21 cellular contexts compared by ENCODE assay signal in genomic region chr11:27367881-27368280, GRCh38.
DNase-seq lines count a peak whose midpoint lies in the region; ATAC-seq lines count a peak whose summit lies in the region.
"Had no signal": no experiment of that assay in that cellular context is flagged by ENCODE, and none has a peak within 500 bp of the region (broad histone marks: within the 10 kb centered on the region; RNA-seq: fewer than 3 reads in every experiment).

No MANE protein-coding gene starts in this region.

- H3K9ac ChIP-seq in endocrine pancreas (ENCODE audit: control insufficient read depth, insufficient read depth, low read length) = no peak overlapping the region

- no peaks in the 10 kb centered on the region for H3K27me3 ChIP-seq in endocrine pancreas (ENCODE audit: control insufficient read depth, insufficient read depth, low read length)
- H3K27me3 ChIP-seq: spleen had no signal

- H3K4me3 ChIP-seq in endocrine pancreas (ENCODE audit: control insufficient read depth, insufficient read depth, low read length) = peak overlapping the region; percentile 59
- H3K4me3 ChIP-seq: lower lobe of right lung, PC-9, spleen had no signal

- H3K36me3 ChIP-seq in endocrine pancreas (ENCODE audit: control insufficient read depth, insufficient read depth, low read length) = no peaks in the 10 kb centered on the region
- H3K36me3 ChIP-seq: lower lobe of right lung had no signal

- no peak for ATAC-seq in GM21529 (IDR thresholded peaks at IDR 0.05; ENCODE audit: unreplicated experiment)
- ATAC-seq: HCT116, lower lobe of right lung had no signal

- H3K9me3 ChIP-seq in endocrine pancreas (ENCODE audit: control insufficient read depth, low read length) = no peaks in the 10 kb centered on the region
- H3K9me3 ChIP-seq: Caco-2, lower lobe of right lung, spleen had no signal

- DNase-seq in NCI-H1417 (lab: John Stamatoyannopoulos, UW) (peak in 2 of 3 experiments; percentile 73 to 90), NCI-H1417 treated with DMSO at 0.1 percent for 48 hours (lab: John Stamatoyannopoulos, UW) (no peak), NCI-H146 (lab: John Stamatoyannopoulos, UW) (peak; percentile 71), NCI-H748 (lab: John Stamatoyannopoulos, UW; ENCODE audit: unreplicated experiment) (peak; percentile 97)
- no peak for DNase-seq in activated T-cell treated with anti-CD3 and anti-CD28 coated beads, Interleukin-2, amount 50 U/mL, for 48 hours
- DNase-seq in stimulated activated CD4-positive, alpha-beta T cell treated with anti-CD3 and anti-CD28 coated beads, Interleukin-15, amount 100 ng/mL, for 24 hours = no peak
- DNase-seq: 8988T; activated CD4-positive, alpha-beta memory T cell treated with anti-CD3 and anti-CD28 coated beads, Interleukin-2, amount 10 ng/mL, durations not matched to agents 7 days and 5 days; activated T-cell treated with anti-CD3 and anti-CD28 coated beads for 4 hours; amygdala; Caco-2; caudate nucleus; dermis blood vessel endothelial cell; hypothalamus; lower lobe of right lung; PC-9; spleen; stimulated activated CD8-positive, alpha-beta memory T cell treated with anti-CD3 and anti-CD28 coated beads, Interleukin-4, amount 100 ng/mL, for 48 hours had no signal

- peaks cover 9% of the 10 kb centered on the region for H3K4me1 ChIP-seq in endocrine pancreas (ENCODE audit: control insufficient read depth, insufficient read depth, low read length)

Comparison
In these comparisons a context has a peak if more than half of its experiments do, and no peak if none do; other contexts are left out.
1. DNase-seq: peak in NCI-H1417 (2 of 3), NCI-H146 (single experiment) and NCI-H748 (single experiment); none in NCI-H1417 treated with DMSO at 0.1 percent for 48 hours (single experiment), activated T-cell treated with anti-CD3 and anti-CD28 coated beads, Interleukin-2, amount 50 U/mL, for 48 hours (0 of 2) and stimulated activated CD4-positive, alpha-beta T cell treated with anti-CD3 and anti-CD28 coated beads, Interleukin-15, amount 100 ng/mL, for 24 hours (single experiment).